8 cellular contexts compared by ENCODE assay signal in the genomic region with DNA sequence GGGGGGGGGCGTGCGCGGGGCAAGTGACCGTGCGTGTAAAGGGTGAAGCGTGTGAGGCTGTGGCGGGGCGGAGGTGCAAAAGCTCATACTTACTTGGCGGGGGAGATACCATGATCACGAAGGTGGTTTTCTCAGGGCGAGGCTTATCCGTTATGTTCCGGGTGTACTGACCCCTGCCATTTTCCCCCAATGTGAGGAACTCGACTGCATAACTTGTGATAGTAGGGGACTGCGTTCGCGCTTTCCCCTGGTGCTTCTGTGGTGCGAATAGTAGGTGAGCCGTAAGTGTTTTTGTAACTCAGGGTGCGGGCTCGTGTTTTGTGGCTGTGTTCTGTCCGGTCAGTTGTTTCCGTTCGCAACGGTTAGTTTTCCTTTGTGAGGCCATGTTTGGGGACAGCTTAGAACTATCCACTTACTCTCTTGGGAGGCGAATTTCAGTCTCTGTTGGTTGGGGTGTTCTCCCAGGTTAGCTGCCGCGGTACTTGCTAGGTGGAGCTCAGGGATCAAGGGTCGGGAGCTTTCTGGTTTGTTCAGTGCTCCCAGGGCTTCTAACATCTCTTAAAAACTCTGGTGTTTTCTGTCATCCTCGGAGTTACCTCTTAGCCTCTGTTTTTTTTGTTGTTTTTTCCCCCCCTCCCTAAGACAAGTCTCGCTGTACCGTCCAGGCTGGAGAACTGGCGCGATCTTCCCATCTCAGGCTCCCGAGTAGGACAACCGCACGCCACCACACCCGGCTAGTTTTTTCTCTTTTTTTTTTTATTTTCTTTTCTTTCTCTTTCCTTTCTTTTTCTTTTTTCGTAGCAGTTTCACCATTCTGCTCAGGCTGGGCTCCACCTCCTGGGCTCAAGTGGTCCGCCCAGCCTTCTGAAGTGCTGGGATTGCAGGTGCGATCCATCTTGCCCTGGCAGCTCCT. TPM values are rescaled to one million over a fixed set of nuclear protein-coding genes. Genes with fewer than 3 reads are reported as not detected.
DNase-seq lines count a peak whose midpoint lies in the region; ATAC-seq, FAIRE-seq and TF ChIP-seq lines count a peak whose summit lies in the region.
"Not testable (repeated sequence)": the region's sequence is repeated elsewhere in the genome, so short reads cannot be mapped to it uniquely, and the experiment has no call there.

No MANE protein-coding gene starts in this region.

- peak overlapping the region; percentile 80 to 91 for H3K27ac ChIP-seq in A549
- H3K27ac ChIP-seq in caudate nucleus (ENCODE audit: low read depth, low read length); iPS-20b (ENCODE audit: low read length): not testable (repeated sequence)

- H3K27me3 ChIP-seq in iPS-20b (ENCODE audit: insufficient read depth, low read length), result not testable (repeated sequence)

- DNase-seq in A549 (ENCODE audit: low read depth in 1 of 2, low spot score in 1 of 2), result peak; percentile 81 to 98
- DNase-seq in NCI-H2227 treated with DMSO at 0.1 percent for 48 hours (lab: John Stamatoyannopoulos, UW), result peak; percentile 95
- peak; percentile 63 to 93 (median 77) for DNase-seq in activated CD4-positive, CD25-positive, alpha-beta regulatory T cell (lab: John Stamatoyannopoulos, UW)
- peak in 47 of 61 donors; percentile 2 to 94 (median 58) for DNase-seq in caudate nucleus (lab: John Stamatoyannopoulos, UW)
- peak; percentile 99 for DNase-seq in skeletal muscle cell (ENCODE audit: low read depth)

- TF ChIP-seq POLR2A in A549 (IDR thresholded peaks at IDR 0.05; ENCODE audit: low read length), result peak; percentile 93

- FAIRE-seq in A549 (lab: Jason Lieb, UNC), result not testable (repeated sequence)

- not testable (repeated sequence) for H3K9me3 ChIP-seq in A549; iPS-20b (ENCODE audit: insufficient read depth, low read depth, low read length)

- ATAC-seq in A549, result peak; percentile 95 to 96
- peak; percentile 91 for ATAC-seq in GM18909 (IDR thresholded peaks at IDR 0.05; ENCODE audit: poor library complexity, unreplicated experiment)
- ATAC-seq in HG03097 (IDR thresholded peaks at IDR 0.05; ENCODE audit: low FRiP score, unreplicated experiment), result peak; percentile 95

- TF ChIP-seq RAD21 in A549 (conservative IDR thresholded peaks at IDR 0.05 in 1 of 2, IDR thresholded peaks at IDR 0.05 in 1 of 2), result not testable (repeated sequence)

- peak overlapping the region; percentile 74 for H3K4me2 ChIP-seq in A549

- 2% methylated on average over 33 of the region's 41 CpGs for WGBS in A549 (ENCODE audit: missing lambda C conversion rate)

- peak overlapping the region; percentile 59; the same call in 1 of the 2 replicates for H3K9ac ChIP-seq in iPS-20b (ENCODE audit: low read depth, low read length)

- H3K36me3 ChIP-seq in iPS-20b (ENCODE audit: insufficient read depth, low read depth, low read length), result not testable (repeated sequence)

- POLR2A ChIA-PET in A549 (lab: Yijun Ruan, JAX), result interaction anchor here (0.6 to 1.3 kb wide), 5 partner anchors 111 to 1623 kb away, joined by 3 to 17 read pairs (median 5); no protein-coding TSS in a partner anchor

- not testable (repeated sequence) for TF ChIP-seq CTCF in A549 (IDR thresholded peaks at IDR 0.05)

- H3K4me1 ChIP-seq in A549; iPS-20b (ENCODE audit: insufficient read depth, low read length): not testable (repeated sequence)

- TF ChIP-seq EP300 in A549 (IDR thresholded peaks at IDR 0.05), result not testable (repeated sequence)

- CTCF ChIA-PET in A549 (lab: Yijun Ruan, JAX), result not testable (repeated sequence)

- H3K4me3 ChIP-seq in A549 (peak overlapping the region; percentile 51), iPS-20b (ENCODE audit: low read length) (peak overlapping the region; percentile 63), skeletal muscle cell (ENCODE audit: low read depth, low read length) (peak overlapping the region; percentile 31)

TF ChIP-seq in A549, 52 proteins besides CTCF, POLR2A, EP300 and RAD21 (continues in another document):
- TF ChIP-seq, protein P1, sequence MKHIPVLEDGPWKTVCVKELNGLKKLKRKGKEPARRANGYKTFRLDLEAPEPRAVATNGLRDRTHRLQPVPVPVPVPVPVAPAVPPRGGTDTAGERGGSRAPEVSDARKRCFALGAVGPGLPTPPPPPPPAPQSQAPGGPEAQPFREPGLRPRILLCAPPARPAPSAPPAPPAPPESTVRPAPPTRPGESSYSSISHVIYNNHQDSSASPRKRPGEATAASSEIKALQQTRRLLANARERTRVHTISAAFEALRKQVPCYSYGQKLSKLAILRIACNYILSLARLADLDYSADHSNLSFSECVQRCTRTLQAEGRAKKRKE (CRISPR knock-in tag; IDR thresholded peaks at IDR 0.05; ENCODE audit: low read depth), result peak; percentile 98
- peak; percentile 100 for TF ChIP-seq RARB (CRISPR knock-in tag; IDR thresholded peaks at IDR 0.05)
- TF ChIP-seq JUN (IDR thresholded peaks at IDR 0.05), result peak; percentile 97 to 100
- TF ChIP-seq CHD2 (IDR thresholded peaks at IDR 0.05; ENCODE audit: low read length, partially characterized antibody), result peak; percentile 48
- TF ChIP-seq, protein P2, sequence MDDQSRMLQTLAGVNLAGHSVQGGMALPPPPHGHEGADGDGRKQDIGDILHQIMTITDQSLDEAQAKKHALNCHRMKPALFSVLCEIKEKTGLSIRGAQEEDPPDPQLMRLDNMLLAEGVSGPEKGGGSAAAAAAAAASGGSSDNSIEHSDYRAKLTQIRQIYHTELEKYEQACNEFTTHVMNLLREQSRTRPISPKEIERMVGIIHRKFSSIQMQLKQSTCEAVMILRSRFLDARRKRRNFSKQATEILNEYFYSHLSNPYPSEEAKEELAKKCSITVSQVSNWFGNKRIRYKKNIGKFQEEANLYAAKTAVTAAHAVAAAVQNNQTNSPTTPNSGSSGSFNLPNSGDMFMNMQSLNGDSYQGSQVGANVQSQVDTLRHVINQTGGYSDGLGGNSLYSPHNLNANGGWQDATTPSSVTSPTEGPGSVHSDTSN (IDR thresholded peaks at IDR 0.05), result peak; percentile 97
- TF ChIP-seq, protein P3, sequence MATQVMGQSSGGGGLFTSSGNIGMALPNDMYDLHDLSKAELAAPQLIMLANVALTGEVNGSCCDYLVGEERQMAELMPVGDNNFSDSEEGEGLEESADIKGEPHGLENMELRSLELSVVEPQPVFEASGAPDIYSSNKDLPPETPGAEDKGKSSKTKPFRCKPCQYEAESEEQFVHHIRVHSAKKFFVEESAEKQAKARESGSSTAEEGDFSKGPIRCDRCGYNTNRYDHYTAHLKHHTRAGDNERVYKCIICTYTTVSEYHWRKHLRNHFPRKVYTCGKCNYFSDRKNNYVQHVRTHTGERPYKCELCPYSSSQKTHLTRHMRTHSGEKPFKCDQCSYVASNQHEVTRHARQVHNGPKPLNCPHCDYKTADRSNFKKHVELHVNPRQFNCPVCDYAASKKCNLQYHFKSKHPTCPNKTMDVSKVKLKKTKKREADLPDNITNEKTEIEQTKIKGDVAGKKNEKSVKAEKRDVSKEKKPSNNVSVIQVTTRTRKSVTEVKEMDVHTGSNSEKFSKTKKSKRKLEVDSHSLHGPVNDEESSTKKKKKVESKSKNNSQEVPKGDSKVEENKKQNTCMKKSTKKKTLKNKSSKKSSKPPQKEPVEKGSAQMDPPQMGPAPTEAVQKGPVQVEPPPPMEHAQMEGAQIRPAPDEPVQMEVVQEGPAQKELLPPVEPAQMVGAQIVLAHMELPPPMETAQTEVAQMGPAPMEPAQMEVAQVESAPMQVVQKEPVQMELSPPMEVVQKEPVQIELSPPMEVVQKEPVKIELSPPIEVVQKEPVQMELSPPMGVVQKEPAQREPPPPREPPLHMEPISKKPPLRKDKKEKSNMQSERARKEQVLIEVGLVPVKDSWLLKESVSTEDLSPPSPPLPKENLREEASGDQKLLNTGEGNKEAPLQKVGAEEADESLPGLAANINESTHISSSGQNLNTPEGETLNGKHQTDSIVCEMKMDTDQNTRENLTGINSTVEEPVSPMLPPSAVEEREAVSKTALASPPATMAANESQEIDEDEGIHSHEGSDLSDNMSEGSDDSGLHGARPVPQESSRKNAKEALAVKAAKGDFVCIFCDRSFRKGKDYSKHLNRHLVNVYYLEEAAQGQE (IDR thresholded peaks at IDR 0.05), result peak; percentile 81
- peak; percentile 87; the same call in 1 of the 2 replicates for TF ChIP-seq MAZ (IDR thresholded peaks at IDR 0.05; ENCODE audit: borderline replicate concordance, low read depth, low read length)
- TF ChIP-seq TFCP2L1 (CRISPR knock-in tag; IDR thresholded peaks at IDR 0.05), result peak; percentile 100
- TF ChIP-seq, protein P4, sequence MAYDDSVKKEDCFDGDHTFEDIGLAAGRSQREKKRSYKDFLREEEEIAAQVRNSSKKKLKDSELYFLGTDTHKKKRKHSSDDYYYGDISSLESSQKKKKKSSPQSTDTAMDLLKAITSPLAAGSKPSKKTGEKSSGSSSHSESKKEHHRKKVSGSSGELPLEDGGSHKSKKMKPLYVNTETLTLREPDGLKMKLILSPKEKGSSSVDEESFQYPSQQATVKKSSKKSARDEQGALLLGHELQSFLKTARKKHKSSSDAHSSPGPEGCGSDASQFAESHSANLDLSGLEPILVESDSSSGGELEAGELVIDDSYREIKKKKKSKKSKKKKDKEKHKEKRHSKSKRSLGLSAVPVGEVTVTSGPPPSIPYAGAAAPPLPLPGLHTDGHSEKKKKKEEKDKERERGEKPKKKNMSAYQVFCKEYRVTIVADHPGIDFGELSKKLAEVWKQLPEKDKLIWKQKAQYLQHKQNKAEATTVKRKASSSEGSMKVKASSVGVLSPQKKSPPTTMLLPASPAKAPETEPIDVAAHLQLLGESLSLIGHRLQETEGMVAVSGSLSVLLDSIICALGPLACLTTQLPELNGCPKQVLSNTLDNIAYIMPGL (CRISPR knock-in tag; IDR thresholded peaks at IDR 0.05; ENCODE audit: borderline replicate concordance), result peak; percentile 99
- TF ChIP-seq ESRRA (IDR thresholded peaks at IDR 0.05; ENCODE audit: borderline replicate concordance, low read length), result 0 out of 2 replicates have a peak, but pooled peaks have one; percentile 37
- peak; percentile 96 for TF ChIP-seq EHF (CRISPR knock-in tag; IDR thresholded peaks at IDR 0.05)
- peak; percentile 100 for TF ChIP-seq TP53 (CRISPR knock-in tag; IDR thresholded peaks at IDR 0.05)
- TF ChIP-seq GATA3 (IDR thresholded peaks at IDR 0.05; ENCODE audit: borderline replicate concordance), result peak; percentile 84

RNA-seq across cellular contexts. Expression of gene PPIAL4E, which starts 39.3 kb away (rescaled TPM):
- polyA plus RNA-seq in A549 (2011; rRNA removed) (not detected in 2 replicates), A549 (2017; fragmentation: RNase III; extraction: RNeasy Plus Mini Kit Qiagen cat#74134 plus additional on column Dnase treatment) (not detected in 3 replicates)
- polyA plus RNA-seq in A549 (2012; cell fraction: cytosol; rRNA removed), result not detected in 2 replicates
- not detected in 2 replicates for polyA plus RNA-seq in A549 (2012; cell fraction: nucleus; rRNA removed)
- polyA minus RNA-seq in A549 (2011; rRNA and poly(A)+ RNA removed), result not detected in 2 replicates

RNA-seq across cellular contexts. Expression of gene NBPF15, which starts 48.7 kb away (rescaled TPM):
- polyA plus RNA-seq in A549 (2011; rRNA removed) (47.3 and 50.7 TPM in 2 replicates), A549 (2017; fragmentation: RNase III; extraction: RNeasy Plus Mini Kit Qiagen cat#74134 plus additional on column Dnase treatment) (21.0 to 22.8 TPM (median 22.5 TPM) in 3 replicates)
- 19.4 and 19.8 TPM in 2 replicates for polyA plus RNA-seq in A549 (2012; cell fraction: cytosol; rRNA removed)
- 49.2 and 55.1 TPM in 2 replicates for polyA plus RNA-seq in A549 (2012; cell fraction: nucleus; rRNA removed)
- polyA minus RNA-seq in A549 (2011; rRNA and poly(A)+ RNA removed), result 37.9 and 46.9 TPM in 2 replicates
